8 cellular contexts compared by ENCODE assay signal in genomic region chr12:57520008-57520726, GRCh38. TPM values are rescaled to one million over a fixed set of nuclear protein-coding genes. Genes with fewer than 3 reads are reported as not detected.
A peak's percentile ranks its signal among the peaks of the same experiment; 100 is the strongest.
DNase-seq lines count a peak whose midpoint lies in the region; ATAC-seq and TF ChIP-seq lines count a peak whose summit lies in the region.

Gene DDIT3 (minus strand): TSS chr12:57520514. CDS start chr12:57517406, 3,108 bp downstream.

- peak; percentile 100 for TF ChIP-seq POLR2A in transverse colon (IDR thresholded peaks at IDR 0.05)

- H3K27me3 ChIP-seq in adipocyte (replicated peaks; ENCODE audit: control insufficient read depth, insufficient read depth, low read length) (no peaks in the 10 kb centered on the region), transverse colon (no peaks in the 10 kb centered on the region)

- H3K9me3 ChIP-seq in adipocyte (ENCODE audit: control insufficient read depth, low read length) (no peaks in the 10 kb centered on the region), transverse colon (no peaks in the 10 kb centered on the region)

- WGBS in transverse colon (ENCODE audit: low coverage in 1 of 2), 2 donors = 1% methylated on average over 41 of the region's 48 CpGs; no CpG with 5 or more reads in 1 of the 2 donors

- peaks cover 51% of the 10 kb centered on the region for H3K36me3 ChIP-seq in adipocyte (ENCODE audit: control insufficient read depth, insufficient read depth, low read length, severe bottlenecking)
- H3K36me3 ChIP-seq in transverse colon = peaks cover 0 to 24% (median 10%) of the 10 kb centered on the region in 4 donors

- TF ChIP-seq CTCF in GM13976 (IDR thresholded peaks at IDR 0.05; ENCODE audit: borderline replicate concordance, control extremely low read depth, extremely low read depth, insufficient read depth, missing control alignments) (no peak), transverse colon (IDR thresholded peaks at IDR 0.05) (no peak)

- H3K4me3 ChIP-seq in adipocyte (ENCODE audit: low read length) (peak within 1 kb of the TSS; percentile 99), transverse colon (peak within 1 kb of the TSS; percentile 60 to 88 (median 72))

- peak; percentile 54 for ATAC-seq in HG02840 (IDR thresholded peaks at IDR 0.05; ENCODE audit: low FRiP score, unreplicated experiment)

- in situ Hi-C loops in GM13976 (cut with MboI; ENCODE audit: low sequenced_read_pairs, unreplicated experiment) (no loop called here), transverse colon (cut with MboI; ENCODE audit: low pct_ligation_motif_present in 1 of 4, low pct_unique_long_range_greater_than_20kb in 1 of 4, low sequenced_read_pairs in 3 of 4) (no loop called here)

- peak within 1 kb of the TSS; percentile 97 to 100 (median 98) for H3K27ac ChIP-seq in transverse colon

- peaks cover 50% of the 10 kb centered on the region for H3K4me1 ChIP-seq in adipocyte (ENCODE audit: control insufficient read depth, insufficient read depth, low read length)
- H3K4me1 ChIP-seq in transverse colon = peaks cover 42 to 62% (median 55%) of the 10 kb centered on the region in 4 donors

- intact Hi-C loops in cardiac septum (cut with DNase I) = loop anchor here (5.0 kb wide), 2 partner anchors 33 to 172 kb away; partner anchors contain the start of genes MARS1 and OS9
- intact Hi-C loops in transverse colon (cut with DNase I; ENCODE audit: low total_unique reads) = no loop called here

- H3K9ac ChIP-seq in adipocyte (ENCODE audit: low read length) = peak within 1 kb of the TSS; percentile 100

- DNase-seq in GM13976 (ENCODE audit: low spot score) (peak; percentile 98), NCI-H1436 treated with DMSO at 0.1 percent for 48 hours (lab: John Stamatoyannopoulos, UW) (peak; percentile 89), T follicular helper cell (ENCODE audit: low read depth) (peak; percentile 100), adipocyte (ENCODE audit: low read depth) (peak; percentile 100), cardiac septum (ENCODE audit: low spot score) (peak; percentile 84), pons (ENCODE audit: low spot score) (peak; percentile 98), transverse colon (peak; percentile 100)

- peak; percentile 80 for TF ChIP-seq EP300 in transverse colon (IDR thresholded peaks at IDR 0.05; ENCODE audit: low read depth)

RNA-seq across cellular contexts. Expression of gene DDIT3, which starts in this region (rescaled TPM):
- 24.0 TPM for total RNA-seq in cardiac septum
- total RNA-seq in transverse colon = 100 to 1,000 TPM in 2 of 4 donors, 10 to 100 TPM in 2; 27.6 to 338 (median 67.6) TPM

Comparison
In these comparisons a context has a peak if more than half of its experiments do, and no peak if none do; other contexts are left out.
1. Peak in every context shown above with its lines: DNase-seq, ATAC-seq, H3K4me3 ChIP-seq and H3K27ac ChIP-seq.